In the genomic region with DNA sequence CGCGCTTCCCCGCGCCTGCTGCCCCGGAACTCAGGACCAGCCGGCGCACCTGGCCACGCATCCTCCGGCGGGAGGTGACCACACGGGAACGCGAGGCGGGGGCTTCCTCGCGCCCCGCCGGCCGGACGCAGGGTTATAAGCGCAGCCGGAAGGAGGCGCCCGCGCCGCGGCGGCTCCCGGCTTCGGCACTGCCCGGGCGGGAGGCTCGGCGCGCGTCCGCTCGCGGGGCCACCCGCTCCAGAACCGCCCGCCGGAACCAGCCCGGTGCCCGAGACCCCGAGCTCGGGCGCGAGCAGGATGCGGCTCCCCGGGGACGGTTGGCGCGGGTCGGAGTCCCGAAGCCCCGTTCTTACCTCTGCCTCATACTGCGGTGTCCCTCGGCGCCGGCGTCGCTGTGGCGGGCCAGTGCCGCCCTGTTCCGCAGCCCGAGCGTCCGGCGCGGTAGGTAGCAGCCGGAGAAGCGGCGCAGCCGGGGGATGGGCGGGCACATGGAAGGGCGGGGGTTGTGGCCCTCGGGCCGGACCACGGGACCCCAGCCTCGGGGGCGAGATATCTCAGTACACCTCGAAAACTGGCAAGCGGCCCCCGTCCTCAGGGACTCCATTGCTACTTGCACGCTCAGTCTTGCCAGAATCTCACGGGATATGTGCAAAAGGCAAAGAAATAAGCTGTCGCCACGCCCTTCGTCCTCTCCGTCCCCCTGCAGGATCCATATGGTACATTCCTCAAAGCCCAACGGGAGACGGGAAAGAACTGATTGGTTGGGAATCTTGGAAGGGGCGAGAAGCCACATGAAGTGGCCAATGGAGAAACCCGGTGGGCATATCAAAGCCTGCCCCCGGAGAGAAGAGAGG, we compare ENCODE assay signal across 1 cellular context.
A peak's percentile ranks its signal among the peaks of the same experiment; 100 is the strongest.
TF ChIP-seq lines count a peak whose summit lies in the region.

No MANE protein-coding gene starts in this region.

TF ChIP-seq in HepG2, 621 proteins besides CTCF, POLR2A, EP300 and RAD21 (continued from another document and continues in another):
- 0 out of 2 replicates have a peak, but pooled peaks have one; percentile 12 for TF ChIP-seq ZNF644 (CRISPR knock-in tag; IDR thresholded peaks at IDR 0.05; ENCODE audit: low read depth)
- TF ChIP-seq FOXA1 (IDR thresholded peaks at IDR 0.05), result no peak
- 0 out of 2 replicates have a peak, but pooled peaks have one; percentile 2 for TF ChIP-seq FOXA1 (CRISPR knock-in tag; IDR thresholded peaks at IDR 0.05)
- no peak for TF ChIP-seq NONO (IDR thresholded peaks at IDR 0.05)
- TF ChIP-seq NONO (CRISPR knock-in tag; conservative IDR thresholded peaks at IDR 0.05), result peak; percentile 73; the same call in 1 of the 2 replicates
- TF ChIP-seq, protein P1, sequence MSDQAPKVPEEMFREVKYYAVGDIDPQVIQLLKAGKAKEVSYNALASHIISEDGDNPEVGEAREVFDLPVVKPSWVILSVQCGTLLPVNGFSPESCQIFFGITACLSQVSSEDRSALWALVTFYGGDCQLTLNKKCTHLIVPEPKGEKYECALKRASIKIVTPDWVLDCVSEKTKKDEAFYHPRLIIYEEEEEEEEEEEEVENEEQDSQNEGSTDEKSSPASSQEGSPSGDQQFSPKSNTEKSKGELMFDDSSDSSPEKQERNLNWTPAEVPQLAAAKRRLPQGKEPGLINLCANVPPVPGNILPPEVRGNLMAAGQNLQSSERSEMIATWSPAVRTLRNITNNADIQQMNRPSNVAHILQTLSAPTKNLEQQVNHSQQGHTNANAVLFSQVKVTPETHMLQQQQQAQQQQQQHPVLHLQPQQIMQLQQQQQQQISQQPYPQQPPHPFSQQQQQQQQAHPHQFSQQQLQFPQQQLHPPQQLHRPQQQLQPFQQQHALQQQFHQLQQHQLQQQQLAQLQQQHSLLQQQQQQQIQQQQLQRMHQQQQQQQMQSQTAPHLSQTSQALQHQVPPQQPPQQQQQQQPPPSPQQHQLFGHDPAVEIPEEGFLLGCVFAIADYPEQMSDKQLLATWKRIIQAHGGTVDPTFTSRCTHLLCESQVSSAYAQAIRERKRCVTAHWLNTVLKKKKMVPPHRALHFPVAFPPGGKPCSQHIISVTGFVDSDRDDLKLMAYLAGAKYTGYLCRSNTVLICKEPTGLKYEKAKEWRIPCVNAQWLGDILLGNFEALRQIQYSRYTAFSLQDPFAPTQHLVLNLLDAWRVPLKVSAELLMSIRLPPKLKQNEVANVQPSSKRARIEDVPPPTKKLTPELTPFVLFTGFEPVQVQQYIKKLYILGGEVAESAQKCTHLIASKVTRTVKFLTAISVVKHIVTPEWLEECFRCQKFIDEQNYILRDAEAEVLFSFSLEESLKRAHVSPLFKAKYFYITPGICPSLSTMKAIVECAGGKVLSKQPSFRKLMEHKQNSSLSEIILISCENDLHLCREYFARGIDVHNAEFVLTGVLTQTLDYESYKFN (CRISPR knock-in tag; conservative IDR thresholded peaks at IDR 0.05), result peak; percentile 51; the same call in 1 of the 2 replicates
- peak; percentile 49 for TF ChIP-seq ZNF781 (CRISPR knock-in tag; IDR thresholded peaks at IDR 0.05; ENCODE audit: borderline replicate concordance, not compliant biosample characterization)
- peak; percentile 54; the same call in 1 of the 2 replicates for TF ChIP-seq ZNF816 (CRISPR knock-in tag; IDR thresholded peaks at IDR 0.05; ENCODE audit: borderline replicate concordance)
- TF ChIP-seq ZNF264 (CRISPR knock-in tag; IDR thresholded peaks at IDR 0.05), result 0 out of 2 replicates have a peak, but pooled peaks have one; percentile 16
- 0 out of 2 replicates have a peak, but pooled peaks have one; percentile 41 for TF ChIP-seq ZNF263 (CRISPR knock-in tag; IDR thresholded peaks at IDR 0.05)
- TF ChIP-seq KDM5A (IDR thresholded peaks at IDR 0.05; ENCODE audit: borderline replicate concordance, low read length), result peak; percentile 42; the same call in 1 of the 2 replicates
- no peak; the same call in 1 of the 2 replicates for TF ChIP-seq ZBTB20 (CRISPR knock-in tag; IDR thresholded peaks at IDR 0.05; ENCODE audit: borderline replicate concordance, low read depth)
- TF ChIP-seq REPIN1 (CRISPR knock-in tag; IDR thresholded peaks at IDR 0.05; ENCODE audit: borderline replicate concordance, low read depth), result 0 out of 2 replicates have a peak, but pooled peaks have one; percentile 39
- TF ChIP-seq, protein P2, sequence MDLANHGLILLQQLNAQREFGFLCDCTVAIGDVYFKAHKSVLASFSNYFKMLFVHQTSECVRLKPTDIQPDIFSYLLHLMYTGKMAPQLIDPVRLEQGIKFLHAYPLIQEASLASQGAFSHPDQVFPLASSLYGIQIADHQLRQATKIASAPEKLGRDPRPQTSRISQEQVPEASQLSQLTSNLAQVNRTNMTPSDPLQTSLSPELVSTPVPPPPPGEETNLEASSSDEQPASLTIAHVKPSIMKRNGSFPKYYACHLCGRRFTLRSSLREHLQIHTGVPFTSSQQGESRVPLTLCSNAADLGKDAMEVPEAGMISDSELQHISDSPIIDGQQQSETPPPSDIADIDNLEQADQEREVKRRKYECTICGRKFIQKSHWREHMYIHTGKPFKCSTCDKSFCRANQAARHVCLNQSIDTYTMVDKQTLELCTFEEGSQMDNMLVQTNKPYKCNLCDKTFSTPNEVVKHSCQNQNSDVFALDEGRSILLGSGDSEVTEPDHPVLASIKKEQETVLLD (CRISPR knock-in tag; IDR thresholded peaks at IDR 0.05; ENCODE audit: low read depth), result no peak
- TF ChIP-seq, protein P3, sequence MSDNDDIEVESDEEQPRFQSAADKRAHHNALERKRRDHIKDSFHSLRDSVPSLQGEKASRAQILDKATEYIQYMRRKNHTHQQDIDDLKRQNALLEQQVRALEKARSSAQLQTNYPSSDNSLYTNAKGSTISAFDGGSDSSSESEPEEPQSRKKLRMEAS (IDR thresholded peaks at IDR 0.05), result peak; percentile 92
- TF ChIP-seq, protein P4, sequence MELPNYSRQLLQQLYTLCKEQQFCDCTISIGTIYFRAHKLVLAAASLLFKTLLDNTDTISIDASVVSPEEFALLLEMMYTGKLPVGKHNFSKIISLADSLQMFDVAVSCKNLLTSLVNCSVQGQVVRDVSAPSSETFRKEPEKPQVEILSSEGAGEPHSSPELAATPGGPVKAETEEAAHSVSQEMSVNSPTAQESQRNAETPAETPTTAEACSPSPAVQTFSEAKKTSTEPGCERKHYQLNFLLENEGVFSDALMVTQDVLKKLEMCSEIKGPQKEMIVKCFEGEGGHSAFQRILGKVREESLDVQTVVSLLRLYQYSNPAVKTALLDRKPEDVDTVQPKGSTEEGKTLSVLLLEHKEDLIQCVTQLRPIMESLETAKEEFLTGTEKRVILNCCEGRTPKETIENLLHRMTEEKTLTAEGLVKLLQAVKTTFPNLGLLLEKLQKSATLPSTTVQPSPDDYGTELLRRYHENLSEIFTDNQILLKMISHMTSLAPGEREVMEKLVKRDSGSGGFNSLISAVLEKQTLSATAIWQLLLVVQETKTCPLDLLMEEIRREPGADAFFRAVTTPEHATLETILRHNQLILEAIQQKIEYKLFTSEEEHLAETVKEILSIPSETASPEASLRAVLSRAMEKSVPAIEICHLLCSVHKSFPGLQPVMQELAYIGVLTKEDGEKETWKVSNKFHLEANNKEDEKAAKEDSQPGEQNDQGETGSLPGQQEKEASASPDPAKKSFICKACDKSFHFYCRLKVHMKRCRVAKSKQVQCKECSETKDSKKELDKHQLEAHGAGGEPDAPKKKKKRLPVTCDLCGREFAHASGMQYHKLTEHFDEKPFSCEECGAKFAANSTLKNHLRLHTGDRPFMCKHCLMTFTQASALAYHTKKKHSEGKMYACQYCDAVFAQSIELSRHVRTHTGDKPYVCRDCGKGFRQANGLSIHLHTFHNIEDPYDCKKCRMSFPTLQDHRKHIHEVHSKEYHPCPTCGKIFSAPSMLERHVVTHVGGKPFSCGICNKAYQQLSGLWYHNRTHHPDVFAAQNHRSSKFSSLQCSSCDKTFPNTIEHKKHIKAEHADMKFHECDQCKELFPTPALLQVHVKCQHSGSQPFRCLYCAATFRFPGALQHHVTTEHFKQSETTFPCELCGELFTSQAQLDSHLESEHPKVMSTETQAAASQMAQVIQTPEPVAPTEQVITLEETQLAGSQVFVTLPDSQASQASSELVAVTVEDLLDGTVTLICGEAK (IDR thresholded peaks at IDR 0.05), result no peak
- TF ChIP-seq, protein P4 (CRISPR knock-in tag; IDR thresholded peaks at IDR 0.05), result peak; percentile 32; the same call in 1 of the 2 replicates
- peak; percentile 22; the same call in 1 of the 2 replicates for TF ChIP-seq ZNF460 (CRISPR knock-in tag; IDR thresholded peaks at IDR 0.05; ENCODE audit: borderline replicate concordance)
- peak; percentile 58 for TF ChIP-seq NKX3-1 (CRISPR knock-in tag; IDR thresholded peaks at IDR 0.05)
- TF ChIP-seq, protein P5, sequence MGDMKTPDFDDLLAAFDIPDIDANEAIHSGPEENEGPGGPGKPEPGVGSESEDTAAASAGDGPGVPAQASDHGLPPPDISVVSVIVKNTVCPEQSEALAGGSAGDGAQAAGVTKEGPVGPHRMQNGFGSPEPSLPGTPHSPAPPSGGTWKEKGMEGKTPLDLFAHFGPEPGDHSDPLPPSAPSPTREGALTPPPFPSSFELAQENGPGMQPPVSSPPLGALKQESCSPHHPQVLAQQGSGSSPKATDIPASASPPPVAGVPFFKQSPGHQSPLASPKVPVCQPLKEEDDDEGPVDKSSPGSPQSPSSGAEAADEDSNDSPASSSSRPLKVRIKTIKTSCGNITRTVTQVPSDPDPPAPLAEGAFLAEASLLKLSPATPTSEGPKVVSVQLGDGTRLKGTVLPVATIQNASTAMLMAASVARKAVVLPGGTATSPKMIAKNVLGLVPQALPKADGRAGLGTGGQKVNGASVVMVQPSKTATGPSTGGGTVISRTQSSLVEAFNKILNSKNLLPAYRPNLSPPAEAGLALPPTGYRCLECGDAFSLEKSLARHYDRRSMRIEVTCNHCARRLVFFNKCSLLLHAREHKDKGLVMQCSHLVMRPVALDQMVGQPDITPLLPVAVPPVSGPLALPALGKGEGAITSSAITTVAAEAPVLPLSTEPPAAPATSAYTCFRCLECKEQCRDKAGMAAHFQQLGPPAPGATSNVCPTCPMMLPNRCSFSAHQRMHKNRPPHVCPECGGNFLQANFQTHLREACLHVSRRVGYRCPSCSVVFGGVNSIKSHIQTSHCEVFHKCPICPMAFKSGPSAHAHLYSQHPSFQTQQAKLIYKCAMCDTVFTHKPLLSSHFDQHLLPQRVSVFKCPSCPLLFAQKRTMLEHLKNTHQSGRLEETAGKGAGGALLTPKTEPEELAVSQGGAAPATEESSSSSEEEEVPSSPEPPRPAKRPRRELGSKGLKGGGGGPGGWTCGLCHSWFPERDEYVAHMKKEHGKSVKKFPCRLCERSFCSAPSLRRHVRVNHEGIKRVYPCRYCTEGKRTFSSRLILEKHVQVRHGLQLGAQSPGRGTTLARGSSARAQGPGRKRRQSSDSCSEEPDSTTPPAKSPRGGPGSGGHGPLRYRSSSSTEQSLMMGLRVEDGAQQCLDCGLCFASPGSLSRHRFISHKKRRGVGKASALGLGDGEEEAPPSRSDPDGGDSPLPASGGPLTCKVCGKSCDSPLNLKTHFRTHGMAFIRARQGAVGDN (CRISPR knock-in tag; IDR thresholded peaks at IDR 0.05), result peak; percentile 65
- TF ChIP-seq MXD4 (CRISPR knock-in tag; IDR thresholded peaks at IDR 0.05), result 0 out of 2 replicates have a peak, but pooled peaks have one; percentile 19
- no peak for TF ChIP-seq POLR2AphosphoS2 (IDR thresholded peaks at IDR 0.05; ENCODE audit: low read depth, low read length)
- TF ChIP-seq ZNF382 (CRISPR knock-in tag; IDR thresholded peaks at IDR 0.05; ENCODE audit: borderline replicate concordance), result no peak
- TF ChIP-seq, protein P6, sequence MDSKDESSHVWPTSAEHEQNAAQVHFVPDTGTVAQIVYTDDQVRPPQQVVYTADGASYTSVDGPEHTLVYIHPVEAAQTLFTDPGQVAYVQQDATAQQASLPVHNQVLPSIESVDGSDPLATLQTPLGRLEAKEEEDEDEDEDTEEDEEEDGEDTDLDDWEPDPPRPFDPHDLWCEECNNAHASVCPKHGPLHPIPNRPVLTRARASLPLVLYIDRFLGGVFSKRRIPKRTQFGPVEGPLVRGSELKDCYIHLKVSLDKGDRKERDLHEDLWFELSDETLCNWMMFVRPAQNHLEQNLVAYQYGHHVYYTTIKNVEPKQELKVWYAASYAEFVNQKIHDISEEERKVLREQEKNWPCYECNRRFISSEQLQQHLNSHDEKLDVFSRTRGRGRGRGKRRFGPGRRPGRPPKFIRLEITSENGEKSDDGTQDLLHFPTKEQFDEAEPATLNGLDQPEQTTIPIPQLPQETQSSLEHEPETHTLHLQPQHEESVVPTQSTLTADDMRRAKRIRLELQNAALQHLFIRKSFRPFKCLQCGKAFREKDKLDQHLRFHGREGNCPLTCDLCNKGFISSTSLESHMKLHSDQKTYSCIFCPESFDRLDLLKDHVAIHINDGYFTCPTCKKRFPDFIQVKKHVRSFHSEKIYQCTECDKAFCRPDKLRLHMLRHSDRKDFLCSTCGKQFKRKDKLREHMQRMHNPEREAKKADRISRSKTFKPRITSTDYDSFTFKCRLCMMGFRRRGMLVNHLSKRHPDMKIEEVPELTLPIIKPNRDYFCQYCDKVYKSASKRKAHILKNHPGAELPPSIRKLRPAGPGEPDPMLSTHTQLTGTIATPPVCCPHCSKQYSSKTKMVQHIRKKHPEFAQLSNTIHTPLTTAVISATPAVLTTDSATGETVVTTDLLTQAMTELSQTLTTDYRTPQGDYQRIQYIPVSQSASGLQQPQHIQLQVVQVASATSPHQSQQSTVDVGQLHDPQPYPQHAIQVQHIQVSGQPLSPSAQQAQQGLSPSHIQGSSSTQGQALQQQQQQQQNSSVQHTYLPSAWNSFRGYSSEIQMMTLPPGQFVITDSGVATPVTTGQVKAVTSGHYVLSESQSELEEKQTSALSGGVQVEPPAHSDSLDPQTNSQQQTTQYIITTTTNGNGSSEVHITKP (CRISPR knock-in tag; IDR thresholded peaks at IDR 0.05; ENCODE audit: low read depth), result peak; percentile 99
- TF ChIP-seq MEF2D (CRISPR knock-in tag; IDR thresholded peaks at IDR 0.05), result peak; percentile 31; the same call in 1 of the 2 replicates
- TF ChIP-seq ZNF441 (CRISPR knock-in tag; IDR thresholded peaks at IDR 0.05; ENCODE audit: borderline replicate concordance), result peak; percentile 48; the same call in 1 of the 2 replicates
